18 cellular contexts compared by ENCODE assay signal in genomic region chr1:98110674-98111073, GRCh38.
A peak's percentile ranks its signal among the peaks of the same experiment; 100 is the strongest.
DNase-seq lines count a peak whose midpoint lies in the region; ATAC-seq, FAIRE-seq and TF ChIP-seq lines count a peak whose summit lies in the region.
"Had no signal": no experiment of that assay in that cellular context is flagged by ENCODE, and none has a peak within 500 bp of the region (broad histone marks: within the 10 kb centered on the region; RNA-seq: fewer than 3 reads in every experiment).

No MANE protein-coding gene starts in this region.

- H3K27ac ChIP-seq in effector memory CD4-positive, alpha-beta T cell (ENCODE audit: insufficient read depth, low read length, poor library complexity, severe bottlenecking) = no peak overlapping the region
- no peak overlapping the region for H3K27ac ChIP-seq in lower lobe of right lung
- no peak overlapping the region for H3K27ac ChIP-seq in vagina
- H3K27ac ChIP-seq: BLaER1 treated with 17β-estradiol and CSF1 and Interleukin-3, amounts not matched to agents 10 nM and 100 nM; brain microvascular endothelial cell; dorsolateral prefrontal cortex; KMS-11; thyroid gland had no signal

- H3K4me1 Mint-ChIP-seq in osteocyte (ENCODE audit: unreplicated experiment) = peaks cover 22% of the 10 kb centered on the region
- H3K4me1 Mint-ChIP-seq: activated naive CD4-positive, alpha-beta T cell treated with anti-CD3 and anti-CD28 coated beads, Interleukin-2, amount 10 ng/mL, durations not matched to agents 7 days and 5 days; naive B cell had no signal

- H3K36me3 Mint-ChIP-seq in osteocyte (ENCODE audit: unreplicated experiment) = peaks cover 12% of the 10 kb centered on the region
- H3K36me3 Mint-ChIP-seq: activated naive CD4-positive, alpha-beta T cell treated with anti-CD3 and anti-CD28 coated beads, Interleukin-2, amount 10 ng/mL, durations not matched to agents 7 days and 5 days had no signal

- H3K27me3 ChIP-seq in effector memory CD4-positive, alpha-beta T cell (replicated peaks; ENCODE audit: control insufficient read depth, insufficient read depth, low read length, poor library complexity, severe bottlenecking) = no peaks in the 10 kb centered on the region
- H3K27me3 ChIP-seq in lower lobe of right lung (ENCODE audit: low read depth) = no peaks in the 10 kb centered on the region
- no peaks in the 10 kb centered on the region for H3K27me3 ChIP-seq in vagina
- H3K27me3 ChIP-seq: BLaER1 treated with 17β-estradiol and CSF1 and Interleukin-3, amounts not matched to agents 10 nM and 100 nM; brain microvascular endothelial cell; thyroid gland had no signal

- H3K36me3 ChIP-seq in effector memory CD4-positive, alpha-beta T cell (ENCODE audit: control insufficient read depth, insufficient read depth, low read length) = no peaks in the 10 kb centered on the region
- H3K36me3 ChIP-seq in lower lobe of right lung (no peaks in the 10 kb centered on the region), vagina (no peaks in the 10 kb centered on the region)
- H3K36me3 ChIP-seq: BLaER1 treated with 17β-estradiol and CSF1 and Interleukin-3, amounts not matched to agents 10 nM and 100 nM; brain microvascular endothelial cell; thyroid gland had no signal

- FAIRE-seq in RCC 7860 (lab: Jason Lieb, UNC) = peak; percentile 79

- no peaks in the 10 kb centered on the region for H3K27me3 Mint-ChIP-seq in osteocyte (ENCODE audit: unreplicated experiment)
- H3K27me3 Mint-ChIP-seq: activated naive CD4-positive, alpha-beta T cell treated with anti-CD3 and anti-CD28 coated beads, Interleukin-2, amount 10 ng/mL, durations not matched to agents 7 days and 5 days had no signal

- no peak overlapping the region for H3K4me3 ChIP-seq in effector memory CD4-positive, alpha-beta T cell (ENCODE audit: insufficient read depth, low read depth, low read length, poor library complexity, severe bottlenecking)
- no peak overlapping the region for H3K4me3 ChIP-seq in lower lobe of right lung
- H3K4me3 ChIP-seq in vagina = no peak overlapping the region
- H3K4me3 ChIP-seq: BLaER1 treated with 17β-estradiol and CSF1 and Interleukin-3, amounts not matched to agents 10 nM and 100 nM; dorsolateral prefrontal cortex; thyroid gland had no signal

- no peak for TF ChIP-seq POLR2A in vagina (IDR thresholded peaks at IDR 0.05)

- no peak for ATAC-seq in HG02571 (IDR thresholded peaks at IDR 0.05; ENCODE audit: unreplicated experiment)
- ATAC-seq in lower lobe of right lung = no peak

- no peak for TF ChIP-seq CTCF in osteocyte (IDR thresholded peaks at IDR 0.05)
- no peak for TF ChIP-seq CTCF in lower lobe of right lung (IDR thresholded peaks at IDR 0.05)
- TF ChIP-seq CTCF in vagina (IDR thresholded peaks at IDR 0.05) = no peak

- H3K27ac Mint-ChIP-seq in osteocyte (ENCODE audit: unreplicated experiment) = peak overlapping the region; percentile 79
- H3K27ac Mint-ChIP-seq: activated naive CD4-positive, alpha-beta T cell treated with anti-CD3 and anti-CD28 coated beads, Interleukin-2, amount 10 ng/mL, durations not matched to agents 7 days and 5 days; naive B cell had no signal

- no peaks in the 10 kb centered on the region for H3K4me1 ChIP-seq in effector memory CD4-positive, alpha-beta T cell (ENCODE audit: control insufficient read depth, insufficient read depth, low read length, poor library complexity, severe bottlenecking)
- no peaks in the 10 kb centered on the region for H3K4me1 ChIP-seq in lower lobe of right lung
- no peaks in the 10 kb centered on the region for H3K4me1 ChIP-seq in vagina
- H3K4me1 ChIP-seq: thyroid gland had no signal

- DNase-seq in H4 (ENCODE audit: low spot score) (peak; percentile 68), RCC 7860 (ENCODE audit: low spot score) (peak; percentile 69), fibroblast of gingiva (ENCODE audit: low read depth) (peak; percentile 37), osteocyte (ENCODE audit: extremely low spot score, unreplicated experiment) (no peak), lower lobe of right lung (no peak), vagina (ENCODE audit: extremely low spot score in 2 of 2) (no peak)
- no peak for DNase-seq in effector memory CD4-positive, alpha-beta T cell
- DNase-seq: activated CD4-positive, CD25-positive, alpha-beta regulatory T cell treated with anti-CD3 and anti-CD28 coated beads, Interleukin-2, amount 50 U/mL, for 72 hours; activated naive CD4-positive, alpha-beta T cell treated with anti-CD3 and anti-CD28 coated beads, Interleukin-2, amount 10 ng/mL, durations not matched to agents 7 days and 5 days; brain microvascular endothelial cell; DMS79; dorsolateral prefrontal cortex; naive B cell; NCI-H1417; thyroid gland had no signal

- intact Hi-C loops in lower lobe of right lung (cut with DNase I) = no loop called here
- intact Hi-C loops in vagina (cut with DNase I) = no loop called here

- peaks cover 24% of the 10 kb centered on the region for H3K9me3 Mint-ChIP-seq in osteocyte (ENCODE audit: unreplicated experiment)

- no peak overlapping the region for H3K4me3 Mint-ChIP-seq in osteocyte (ENCODE audit: unreplicated experiment)
- H3K4me3 Mint-ChIP-seq: activated naive CD4-positive, alpha-beta T cell treated with anti-CD3 and anti-CD28 coated beads, Interleukin-2, amount 10 ng/mL, durations not matched to agents 7 days and 5 days; naive B cell had no signal

- H3K9me3 ChIP-seq in effector memory CD4-positive, alpha-beta T cell (ENCODE audit: control insufficient read depth, low read length) = no peaks in the 10 kb centered on the region
- H3K9me3 ChIP-seq in lower lobe of right lung = peaks cover 19% of the 10 kb centered on the region
- no peaks in the 10 kb centered on the region for H3K9me3 ChIP-seq in vagina
- H3K9me3 ChIP-seq: thyroid gland had no signal

Comparison
In these comparisons a context has a peak if more than half of its experiments do, and no peak if none do; other contexts are left out.
1. DNase-seq: peak in H4 (single experiment), RCC 7860 (single experiment) and fibroblast of gingiva (single experiment); none in osteocyte (single experiment), effector memory CD4-positive, alpha-beta T cell (0 of 3), lower lobe of right lung (single experiment) and vagina (0 of 2).